1 cellular context compared by ENCODE assay signal in the genomic region with DNA sequence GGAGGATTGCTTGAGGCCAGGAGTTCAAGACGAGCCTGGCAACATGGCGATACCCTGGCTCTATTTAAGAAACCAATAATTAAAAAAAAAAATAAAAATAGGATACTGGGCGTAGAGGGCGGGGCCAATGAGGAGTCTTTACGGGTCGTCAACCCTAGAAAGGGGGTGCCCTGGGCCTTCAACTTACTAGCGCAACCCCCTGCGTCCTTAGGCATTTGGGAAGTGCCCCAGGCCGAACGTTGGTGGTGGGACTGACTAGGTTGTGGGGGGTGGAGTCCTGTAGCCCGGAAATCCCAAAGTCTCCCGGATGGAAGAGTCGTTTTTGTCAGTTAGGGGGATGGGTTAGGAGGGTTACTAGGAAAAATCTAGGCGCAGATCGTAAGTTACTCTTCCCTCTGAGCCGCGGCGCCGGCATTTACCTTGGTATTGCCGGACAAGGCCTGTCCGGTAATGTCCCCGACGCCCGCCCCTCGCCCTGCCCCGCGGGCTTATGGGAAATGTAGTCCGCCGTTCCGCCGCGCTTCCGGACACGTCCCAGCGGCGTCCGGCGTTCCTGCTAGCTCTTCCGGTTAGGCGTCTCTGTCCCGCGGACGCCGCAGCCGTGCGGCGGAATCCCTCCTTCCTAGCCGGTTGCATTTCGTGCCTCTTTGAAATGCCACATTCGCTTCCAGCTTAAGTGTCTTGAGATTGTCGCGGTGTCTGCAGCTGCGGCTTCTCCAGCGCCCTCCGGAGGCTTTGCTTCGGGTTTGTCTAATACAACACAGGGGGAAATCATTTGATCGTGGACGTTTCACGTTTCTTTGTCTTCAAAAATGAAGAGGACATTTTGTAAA.
TF ChIP-seq lines count a peak whose summit lies in the region.

No MANE protein-coding gene starts in this region.

TF ChIP-seq in H1, 55 proteins besides CTCF, POLR2A, EP300 and RAD21 (continued from another document):
- peak; percentile 23; the same call in 1 of the 2 replicates for TF ChIP-seq GTF2F1 (IDR thresholded peaks at IDR 0.05; ENCODE audit: borderline replicate concordance, low read depth, low read length)
- TF ChIP-seq CREB1 (IDR thresholded peaks at IDR 0.05): peak; percentile 56
- no peak for TF ChIP-seq RXRA (IDR thresholded peaks at IDR 0.05; ENCODE audit: insufficient read depth, low read depth, low read length)
- 0 out of 2 replicates have a peak, but pooled peaks have one; percentile 69 for TF ChIP-seq SP4 (IDR thresholded peaks at IDR 0.05; ENCODE audit: low read length)
- peak; percentile 61 for TF ChIP-seq SIX5 (IDR thresholded peaks at IDR 0.05; ENCODE audit: low read depth, low read length)
- TF ChIP-seq SIN3A (conservative IDR thresholded peaks at IDR 0.05 in 1 of 2, IDR thresholded peaks at IDR 0.05 in 1 of 2; ENCODE audit: low read depth in 1 of 2, low read length in 2 of 2): peak; percentile 41 to 76; a peak in 3 of 4 replicates
- TF ChIP-seq, protein P1, sequence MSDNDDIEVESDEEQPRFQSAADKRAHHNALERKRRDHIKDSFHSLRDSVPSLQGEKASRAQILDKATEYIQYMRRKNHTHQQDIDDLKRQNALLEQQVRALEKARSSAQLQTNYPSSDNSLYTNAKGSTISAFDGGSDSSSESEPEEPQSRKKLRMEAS (IDR thresholded peaks at IDR 0.05): peak; percentile 53
- no peak for TF ChIP-seq CHD7 (IDR thresholded peaks at IDR 0.05; ENCODE audit: insufficient replicate concordance, low read length)
- no peak for TF ChIP-seq RFX5 (IDR thresholded peaks at IDR 0.05; ENCODE audit: borderline replicate concordance, low read depth, low read length)
- TF ChIP-seq CHD2 (IDR thresholded peaks at IDR 0.05; ENCODE audit: low read length): peak; percentile 49; the same call in 1 of the 2 replicates
- peak; percentile 61 for TF ChIP-seq PHF8 (conservative IDR thresholded peaks at IDR 0.05; ENCODE audit: low read depth, low read length)
- no peak for TF ChIP-seq KDM5A (IDR thresholded peaks at IDR 0.05; ENCODE audit: low read length)
- TF ChIP-seq USF2 (IDR thresholded peaks at IDR 0.05; ENCODE audit: low read length): no peak
- TF ChIP-seq YY1 (IDR thresholded peaks at IDR 0.05; ENCODE audit: low read depth, low read length): peak; percentile 63; the same call in 1 of the 2 replicates
- peak; percentile 55 for TF ChIP-seq TAF7 (optimal IDR thresholded peaks at IDR 0.05; ENCODE audit: borderline replicate concordance, low read depth, low read length)
- no peak for TF ChIP-seq SP2 (IDR thresholded peaks at IDR 0.05; ENCODE audit: low read length)
- TF ChIP-seq CEBPB (IDR thresholded peaks at IDR 0.05; ENCODE audit: low read depth, low read length): no peak
- no peak for TF ChIP-seq BRCA1 (IDR thresholded peaks at IDR 0.05; ENCODE audit: low read depth, low read length)
- TF ChIP-seq, protein P2, sequence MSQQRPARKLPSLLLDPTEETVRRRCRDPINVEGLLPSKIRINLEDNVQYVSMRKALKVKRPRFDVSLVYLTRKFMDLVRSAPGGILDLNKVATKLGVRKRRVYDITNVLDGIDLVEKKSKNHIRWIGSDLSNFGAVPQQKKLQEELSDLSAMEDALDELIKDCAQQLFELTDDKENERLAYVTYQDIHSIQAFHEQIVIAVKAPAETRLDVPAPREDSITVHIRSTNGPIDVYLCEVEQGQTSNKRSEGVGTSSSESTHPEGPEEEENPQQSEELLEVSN (IDR thresholded peaks at IDR 0.05): peak; percentile 40; the same call in 1 of the 2 replicates
- TF ChIP-seq EGR1 (IDR thresholded peaks at IDR 0.05; ENCODE audit: borderline replicate concordance, low read depth, low read length): peak; percentile 92
- peak; percentile 32 for TF ChIP-seq EZH2 (IDR thresholded peaks at IDR 0.05; ENCODE audit: low read depth, low read length, severe bottlenecking)
